Comparison of ENCODE assay signal across 17 cellular contexts in genomic region chr22:40377931-40378330, GRCh38.
"Had no signal": no experiment of that assay in that cellular context is flagged by ENCODE, and none has a peak within 500 bp of the region (broad histone marks: within the 10 kb centered on the region; RNA-seq: fewer than 3 reads in every experiment).

No MANE protein-coding gene starts in this region.

- H3K4me3 ChIP-seq: hepatocyte, transverse colon had no signal

- H3K27me3 Mint-ChIP-seq: activated naive CD8-positive, alpha-beta T cell treated with anti-CD3 and anti-CD28 coated beads, Interleukin-2, amount 10 ng/mL, durations not matched to agents 7 days and 5 days had no signal

- H3K27ac Mint-ChIP-seq: activated naive CD8-positive, alpha-beta T cell treated with anti-CD3 and anti-CD28 coated beads, Interleukin-2, amount 10 ng/mL, durations not matched to agents 7 days and 5 days; activated T-helper 1 cell treated with anti-CD3 and anti-CD28 coated beads, Interleukin-12 subunit alpha, Interleukin-12 subunit beta, Interleukin-2, Interleukin-4 antibody, amounts not matched to agents 30 ng/mL and 10 ng/mL and 1 ng/mL, durations not matched to agents 14 hours and 24 hours and 36 hours; stimulated activated effector memory CD8-positive, alpha-beta T cell treated with anti-CD3 and anti-CD28 coated beads, Interleukin-12 subunit alpha, Interleukin-12 subunit beta, amount 100 ng/mL, for 72 hours had no signal

- H3K27ac ChIP-seq: brain microvascular endothelial cell, hepatocyte, transverse colon had no signal

- H3K36me3 ChIP-seq: brain microvascular endothelial cell, transverse colon had no signal

- H3K9me3 Mint-ChIP-seq: activated naive CD8-positive, alpha-beta T cell treated with anti-CD3 and anti-CD28 coated beads, Interleukin-2, amount 10 ng/mL, durations not matched to agents 7 days and 5 days; activated T-helper 1 cell treated with anti-CD3 and anti-CD28 coated beads, Interleukin-12 subunit alpha, Interleukin-12 subunit beta, Interleukin-2, Interleukin-4 antibody, amounts not matched to agents 30 ng/mL and 10 ng/mL and 1 ng/mL, durations not matched to agents 14 hours and 24 hours and 36 hours; stimulated activated effector memory CD8-positive, alpha-beta T cell treated with anti-CD3 and anti-CD28 coated beads, Interleukin-12 subunit alpha, Interleukin-12 subunit beta, amount 100 ng/mL, for 72 hours had no signal

- H3K9me3 ChIP-seq: transverse colon had no signal

- H3K4me3 Mint-ChIP-seq: activated naive CD8-positive, alpha-beta T cell treated with anti-CD3 and anti-CD28 coated beads, Interleukin-2, amount 10 ng/mL, durations not matched to agents 7 days and 5 days; activated T-helper 1 cell treated with anti-CD3 and anti-CD28 coated beads, Interleukin-12 subunit alpha, Interleukin-12 subunit beta, Interleukin-2, Interleukin-4 antibody, amounts not matched to agents 30 ng/mL and 10 ng/mL and 1 ng/mL, durations not matched to agents 14 hours and 24 hours and 36 hours; stimulated activated effector memory CD8-positive, alpha-beta T cell treated with anti-CD3 and anti-CD28 coated beads, Interleukin-12 subunit alpha, Interleukin-12 subunit beta, amount 100 ng/mL, for 72 hours had no signal

- DNase-seq: activated CD4-positive, alpha-beta T cell treated with anti-CD3 and anti-CD28 coated beads, Interleukin-2, amount 50 U/mL, for 1 hour; activated CD8-positive, alpha-beta memory T cell treated with anti-CD3 and anti-CD28 coated beads for 24 hours; activated naive CD8-positive, alpha-beta T cell treated with anti-CD3 and anti-CD28 coated beads, Interleukin-2, amount 10 ng/mL, durations not matched to agents 7 days and 5 days; anterior cingulate cortex; brain microvascular endothelial cell; cerebellar nuclear complex; dermis blood vessel endothelial cell; erythroblast; islet precursor cell; nucleus accumbens; posterior cingulate gyrus; retina; transverse colon had no signal

- ATAC-seq: left lobe of liver; stimulated activated effector memory CD8-positive, alpha-beta T cell treated with anti-CD3 and anti-CD28 coated beads, Interleukin-12 subunit alpha, Interleukin-12 subunit beta, amount 100 ng/mL, for 72 hours had no signal

- H3K27me3 ChIP-seq: brain microvascular endothelial cell, hepatocyte, transverse colon had no signal
